ENCODE assay signal across 8 cellular contexts in the genomic region with DNA sequence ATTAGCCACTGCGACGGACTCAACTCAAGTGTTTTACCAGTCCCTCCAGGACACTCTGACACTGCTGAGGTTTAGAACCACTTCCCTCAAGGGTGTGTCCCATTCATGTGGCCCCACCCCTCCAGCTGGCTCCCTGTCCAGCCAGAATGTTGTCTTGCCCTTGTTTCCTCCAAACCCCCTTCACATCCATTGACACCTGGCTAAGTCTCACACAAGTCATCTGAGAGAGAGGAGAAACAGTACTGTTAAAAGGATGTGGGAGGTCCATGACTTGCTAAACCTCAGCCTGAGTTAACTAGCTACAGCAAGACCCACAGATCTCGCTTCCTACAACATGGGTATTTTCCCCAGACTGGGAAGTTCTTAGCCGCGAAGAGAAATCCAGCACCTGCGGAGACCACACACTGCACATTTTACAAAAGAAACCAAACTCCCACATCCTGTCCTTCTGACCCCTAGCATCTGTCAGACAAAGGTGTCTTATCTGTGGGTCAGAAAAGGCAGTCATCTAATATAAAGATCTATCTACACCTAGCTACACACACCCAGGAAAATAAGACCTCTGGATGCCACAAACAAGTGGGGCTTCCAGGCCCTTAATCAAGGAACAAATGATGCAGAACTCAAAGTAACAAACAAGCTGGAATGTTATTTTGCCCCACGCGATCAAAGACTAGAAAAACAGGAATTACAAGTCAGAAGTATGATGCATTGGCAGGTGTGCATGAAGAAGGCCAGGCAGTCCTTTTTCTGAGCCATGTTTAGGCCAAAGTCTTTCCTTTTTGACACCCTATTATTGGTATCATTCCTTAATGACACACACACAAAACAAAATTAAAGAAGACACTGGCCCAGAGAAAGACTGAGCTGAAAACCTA. TPM values are rescaled to one million over a fixed set of nuclear protein-coding genes. Genes with fewer than 3 reads are reported as not detected.
DNase-seq lines count a peak whose midpoint lies in the region; ATAC-seq lines count a peak whose summit lies in the region.

No MANE protein-coding gene starts in this region.

- H3K4me3 Mint-ChIP-seq in activated naive CD8-positive, alpha-beta T cell treated with anti-CD3 and anti-CD28 coated beads for 36 hours = peak overlapping the region; percentile 50

- intact Hi-C loops in posterior cingulate gyrus (cut with DNase I) = no loop called here

- peaks cover 76% of the 10 kb centered on the region for H3K4me1 Mint-ChIP-seq in activated naive CD8-positive, alpha-beta T cell treated with anti-CD3 and anti-CD28 coated beads for 36 hours

- peak; percentile 84 for ATAC-seq in HG02884 (IDR thresholded peaks at IDR 0.05; ENCODE audit: unreplicated experiment)

- H3K9me3 Mint-ChIP-seq in activated naive CD8-positive, alpha-beta T cell treated with anti-CD3 and anti-CD28 coated beads for 36 hours = peaks cover 2% of the 10 kb centered on the region

- H3K36me3 Mint-ChIP-seq in activated naive CD8-positive, alpha-beta T cell treated with anti-CD3 and anti-CD28 coated beads for 36 hours = peaks cover 24% of the 10 kb centered on the region

- peak overlapping the region; percentile 85 for H3K27ac Mint-ChIP-seq in activated naive CD8-positive, alpha-beta T cell treated with anti-CD3 and anti-CD28 coated beads for 36 hours

- DNase-seq in stimulated activated CD4-positive, alpha-beta T cell treated with anti-CD3 and anti-CD28 coated beads, Interleukin-15, amount 100 ng/mL, for 24 hours = peak; percentile 50
- no peak for DNase-seq in stimulated activated CD4-positive, alpha-beta T cell treated with anti-CD3 and anti-CD28 coated beads, Interleukin-12 subunit alpha, Interleukin-12 subunit beta, amount 100 ng/mL, for 4 hours
- DNase-seq in NCI-H226 (peak; percentile 61), GOT3 (lab: John Stamatoyannopoulos, UW) (no peak), posterior cingulate gyrus (no peak)
- DNase-seq in activated naive CD8-positive, alpha-beta T cell treated with anti-CD3 and anti-CD28 coated beads for 36 hours = peak; percentile 44

- H3K4me1 ChIP-seq in mucosa of rectum (ENCODE audit: control insufficient read depth in 2 of 2, insufficient read depth in 2 of 2, low read length in 2 of 2) = peaks cover 11 to 13% of the 10 kb centered on the region in 2 donors

- H3K9ac ChIP-seq in mucosa of rectum (ENCODE audit: low read depth in 1 of 2, low read length in 2 of 2) = no peak overlapping the region

- H3K27me3 Mint-ChIP-seq in activated naive CD8-positive, alpha-beta T cell treated with anti-CD3 and anti-CD28 coated beads for 36 hours = no peaks in the 10 kb centered on the region

- no peaks in the 10 kb centered on the region for H3K27me3 ChIP-seq in mucosa of rectum (ENCODE audit: control insufficient read depth in 2 of 2, insufficient read depth in 2 of 2, low read length in 2 of 2)

- no peaks in the 10 kb centered on the region for H3K36me3 ChIP-seq in mucosa of rectum (ENCODE audit: control insufficient read depth in 2 of 2, insufficient read depth in 2 of 2, low read length in 2 of 2)

- H3K9me3 ChIP-seq in mucosa of rectum (ENCODE audit: control insufficient read depth in 2 of 2, low read length in 2 of 2) = no peaks in the 10 kb centered on the region

- peak overlapping the region; percentile 5 to 46 for H3K27ac ChIP-seq in mucosa of rectum (ENCODE audit: low read depth in 2 of 2, low read length in 2 of 2)

- H3K4me3 ChIP-seq in mucosa of rectum (ENCODE audit: low read length in 2 of 2) = no peak overlapping the region

RNA-seq across cellular contexts. Expression of gene OSBPL3, which starts 13.9 kb away (rescaled TPM):
- total RNA-seq in activated naive CD8-positive, alpha-beta T cell treated with anti-CD3 and anti-CD28 coated beads for 36 hours = 10 to 100 TPM; 40.8 to 44.1 TPM

Comparison
In these comparisons a context has a peak if more than half of its experiments do, and no peak if none do; other contexts are left out.
1. DNase-seq: peak in stimulated activated CD4-positive, alpha-beta T cell treated with anti-CD3 and anti-CD28 coated beads, Interleukin-15, amount 100 ng/mL, for 24 hours (single experiment), NCI-H226 (single experiment) and activated naive CD8-positive, alpha-beta T cell treated with anti-CD3 and anti-CD28 coated beads for 36 hours (single experiment); none in stimulated activated CD4-positive, alpha-beta T cell treated with anti-CD3 and anti-CD28 coated beads, Interleukin-12 subunit alpha, Interleukin-12 subunit beta, amount 100 ng/mL, for 4 hours (single experiment), GOT3 (single experiment) and posterior cingulate gyrus (0 of 10).